Comparison of ENCODE assay signal across 1 cellular context in the genomic region with DNA sequence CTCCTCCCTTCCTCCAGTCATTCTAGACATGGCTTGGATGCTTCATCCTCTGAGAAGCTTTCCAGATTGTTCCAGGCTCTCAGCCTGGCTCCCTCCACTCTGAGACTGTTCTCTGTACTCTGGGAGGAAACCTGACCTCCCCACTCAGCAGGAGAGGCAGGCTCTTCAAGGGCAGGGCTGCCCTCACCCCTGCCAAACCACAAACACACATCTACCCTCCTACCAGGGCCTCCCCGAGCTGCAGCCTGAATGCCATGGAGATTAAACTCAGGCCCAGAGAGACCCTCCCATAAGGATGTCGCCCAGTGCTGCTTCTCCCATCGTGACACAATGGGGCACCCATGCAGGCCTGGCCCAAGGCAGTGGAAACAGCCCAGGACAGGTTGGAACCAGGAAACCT.
TF ChIP-seq lines count a peak whose summit lies in the region.

No MANE protein-coding gene starts in this region.

TF ChIP-seq in SK-N-SH treated with all-trans-retinoic acid at 6 μM for 48 hours, 23 proteins besides CTCF, POLR2A, EP300 and RAD21:
- no peak for TF ChIP-seq ESRRG (CRISPR knock-in tag; IDR thresholded peaks at IDR 0.05)
- TF ChIP-seq ARNTL (CRISPR knock-in tag; IDR thresholded peaks at IDR 0.05; ENCODE audit: borderline replicate concordance, low read depth) = no peak
- TF ChIP-seq SNAI2 (CRISPR knock-in tag; IDR thresholded peaks at IDR 0.05) = no peak
- no peak for TF ChIP-seq CREB5 (CRISPR knock-in tag; IDR thresholded peaks at IDR 0.05; ENCODE audit: low read depth)
- no peak for TF ChIP-seq ZFP3 (CRISPR knock-in tag; IDR thresholded peaks at IDR 0.05)
- no peak for TF ChIP-seq ZNF8 (CRISPR knock-in tag; IDR thresholded peaks at IDR 0.05)
TF ChIP-seq in SK-N-SH treated with all-trans-retinoic acid at 6 μM for 48 hours: peak in this region for 0.
